ENCODE assay signal across 1 cellular context in the genomic region with DNA sequence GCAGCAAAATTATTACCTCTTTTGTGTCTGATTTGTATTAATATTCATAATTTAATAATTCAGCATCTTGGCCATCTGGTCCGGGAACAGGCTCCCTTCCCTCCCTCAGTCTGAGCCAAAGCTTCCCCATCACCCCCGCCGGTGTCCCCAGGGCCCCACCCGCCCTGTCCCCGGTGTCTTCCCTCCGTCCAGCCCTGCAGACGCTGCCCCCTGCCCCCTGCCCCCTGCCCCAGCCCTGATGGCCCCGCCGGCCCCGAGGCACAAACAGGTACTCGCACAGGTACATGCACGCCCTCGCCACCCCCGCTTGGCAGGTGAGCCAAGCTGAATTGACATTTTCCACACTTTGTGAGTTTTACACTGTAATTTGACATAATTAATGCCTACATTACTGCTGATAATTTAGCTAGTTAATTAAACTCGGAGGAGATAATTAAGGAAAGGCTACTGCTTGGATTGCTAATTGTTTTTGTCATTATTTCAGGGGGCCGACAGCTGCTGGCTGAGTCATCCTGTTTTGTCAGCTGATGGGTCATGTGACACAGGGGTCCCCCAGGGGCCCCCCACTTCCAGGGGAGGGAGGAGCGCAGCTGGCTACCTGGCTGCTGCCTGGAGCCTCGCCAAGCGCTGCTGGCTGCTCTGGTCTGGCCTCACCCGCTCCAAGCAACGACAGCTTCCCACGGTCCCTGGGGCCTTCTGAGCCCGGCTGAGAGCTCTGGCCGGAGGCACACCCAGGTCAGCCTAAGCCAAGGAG.
TF ChIP-seq lines count a peak whose summit lies in the region.

No MANE protein-coding gene starts in this region.

TF ChIP-seq in K562, 482 proteins besides CTCF, POLR2A, EP300 and RAD21 (continued from another document):
- TF ChIP-seq, protein P1, sequence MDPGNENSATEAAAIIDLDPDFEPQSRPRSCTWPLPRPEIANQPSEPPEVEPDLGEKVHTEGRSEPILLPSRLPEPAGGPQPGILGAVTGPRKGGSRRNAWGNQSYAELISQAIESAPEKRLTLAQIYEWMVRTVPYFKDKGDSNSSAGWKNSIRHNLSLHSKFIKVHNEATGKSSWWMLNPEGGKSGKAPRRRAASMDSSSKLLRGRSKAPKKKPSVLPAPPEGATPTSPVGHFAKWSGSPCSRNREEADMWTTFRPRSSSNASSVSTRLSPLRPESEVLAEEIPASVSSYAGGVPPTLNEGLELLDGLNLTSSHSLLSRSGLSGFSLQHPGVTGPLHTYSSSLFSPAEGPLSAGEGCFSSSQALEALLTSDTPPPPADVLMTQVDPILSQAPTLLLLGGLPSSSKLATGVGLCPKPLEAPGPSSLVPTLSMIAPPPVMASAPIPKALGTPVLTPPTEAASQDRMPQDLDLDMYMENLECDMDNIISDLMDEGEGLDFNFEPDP (CRISPR knock-in tag; IDR thresholded peaks at IDR 0.05): no peak
- peak; percentile 63 for TF ChIP-seq FOSL1 (tag; conservative IDR thresholded peaks at IDR 0.05)
- TF ChIP-seq ZZZ3 (IDR thresholded peaks at IDR 0.05): no peak
- TF ChIP-seq ZNF174 (CRISPR knock-in tag; IDR thresholded peaks at IDR 0.05): no peak
- TF ChIP-seq NFIC (IDR thresholded peaks at IDR 0.05): peak; percentile 76
- no peak for TF ChIP-seq MBD2 (IDR thresholded peaks at IDR 0.05; ENCODE audit: borderline replicate concordance, low read depth)
- no peak; the same call in 1 of the 2 replicates for TF ChIP-seq CBFA2T2 (conservative IDR thresholded peaks at IDR 0.05)
- TF ChIP-seq SMARCB1 (IDR thresholded peaks at IDR 0.05; ENCODE audit: insufficient read length, low read depth): no peak
- peak; percentile 29 for TF ChIP-seq HMGN3 (IDR thresholded peaks at IDR 0.05; ENCODE audit: borderline replicate concordance, extremely low read depth, insufficient read length, low read depth, low read length)
- TF ChIP-seq RCOR1 (IDR thresholded peaks at IDR 0.05; ENCODE audit: borderline replicate concordance in 1 of 2, low read depth in 2 of 2, low read length in 2 of 2): no peak
- TF ChIP-seq, protein P2, sequence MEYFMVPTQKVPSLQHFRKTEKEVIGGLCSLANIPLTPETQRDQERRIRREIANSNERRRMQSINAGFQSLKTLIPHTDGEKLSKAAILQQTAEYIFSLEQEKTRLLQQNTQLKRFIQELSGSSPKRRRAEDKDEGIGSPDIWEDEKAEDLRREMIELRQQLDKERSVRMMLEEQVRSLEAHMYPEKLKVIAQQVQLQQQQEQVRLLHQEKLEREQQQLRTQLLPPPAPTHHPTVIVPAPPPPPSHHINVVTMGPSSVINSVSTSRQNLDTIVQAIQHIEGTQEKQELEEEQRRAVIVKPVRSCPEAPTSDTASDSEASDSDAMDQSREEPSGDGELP (CRISPR knock-in tag; IDR thresholded peaks at IDR 0.05; ENCODE audit: borderline replicate concordance): peak; percentile 92
- no peak for TF ChIP-seq IRF2 (CRISPR knock-in tag; IDR thresholded peaks at IDR 0.05)
- TF ChIP-seq, protein P3, sequence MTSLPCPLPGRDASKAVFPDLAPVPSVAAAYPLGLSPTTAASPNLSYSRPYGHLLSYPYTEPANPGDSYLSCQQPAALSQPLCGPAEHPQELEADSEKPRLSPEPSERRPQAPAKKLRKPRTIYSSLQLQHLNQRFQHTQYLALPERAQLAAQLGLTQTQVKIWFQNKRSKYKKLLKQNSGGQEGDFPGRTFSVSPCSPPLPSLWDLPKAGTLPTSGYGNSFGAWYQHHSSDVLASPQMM (CRISPR knock-in tag; IDR thresholded peaks at IDR 0.05): no peak
- no peak for TF ChIP-seq NR4A1 (CRISPR knock-in tag; IDR thresholded peaks at IDR 0.05)
- TF ChIP-seq NR4A1 (tag; IDR thresholded peaks at IDR 0.05): no peak
- TF ChIP-seq NBN (IDR thresholded peaks at IDR 0.05; ENCODE audit: low read depth): no peak
- no peak for TF ChIP-seq BDP1 (IDR thresholded peaks at IDR 0.05; ENCODE audit: insufficient read depth, insufficient read length)
- TF ChIP-seq MAFF (IDR thresholded peaks at IDR 0.05; ENCODE audit: low read length): no peak
- TF ChIP-seq RB1 (IDR thresholded peaks at IDR 0.05; ENCODE audit: low read depth): no peak
- no peak for TF ChIP-seq ZNF282 (CRISPR knock-in tag; IDR thresholded peaks at IDR 0.05)
- TF ChIP-seq ZNF146 (CRISPR knock-in tag; IDR thresholded peaks at IDR 0.05; ENCODE audit: unreplicated experiment): no peak
- no peak for TF ChIP-seq SMC3 (conservative IDR thresholded peaks at IDR 0.05; ENCODE audit: insufficient read depth, low read depth, low read length)
- no peak for TF ChIP-seq ZNF133 (CRISPR knock-in tag; IDR thresholded peaks at IDR 0.05)
- no peak for TF ChIP-seq ARHGAP35 (IDR thresholded peaks at IDR 0.05; ENCODE audit: partially characterized antibody)
- no peak for TF ChIP-seq ZNF263 (CRISPR knock-in tag; IDR thresholded peaks at IDR 0.05; ENCODE audit: borderline replicate concordance)
- TF ChIP-seq U2AF2 (optimal IDR thresholded peaks at IDR 0.05; ENCODE audit: low read depth, low read length): no peak
- TF ChIP-seq CHD4 (IDR thresholded peaks at IDR 0.05; ENCODE audit: insufficient read depth, insufficient replicate concordance, low read depth, low read length, poor library complexity, severe bottlenecking): no peak
- no peak for TF ChIP-seq ZKSCAN8 (CRISPR knock-in tag; IDR thresholded peaks at IDR 0.05)
- no peak for TF ChIP-seq POU5F1 (IDR thresholded peaks at IDR 0.05; ENCODE audit: borderline replicate concordance, low read depth, low read length, partially characterized antibody)
- TF ChIP-seq, protein P4, sequence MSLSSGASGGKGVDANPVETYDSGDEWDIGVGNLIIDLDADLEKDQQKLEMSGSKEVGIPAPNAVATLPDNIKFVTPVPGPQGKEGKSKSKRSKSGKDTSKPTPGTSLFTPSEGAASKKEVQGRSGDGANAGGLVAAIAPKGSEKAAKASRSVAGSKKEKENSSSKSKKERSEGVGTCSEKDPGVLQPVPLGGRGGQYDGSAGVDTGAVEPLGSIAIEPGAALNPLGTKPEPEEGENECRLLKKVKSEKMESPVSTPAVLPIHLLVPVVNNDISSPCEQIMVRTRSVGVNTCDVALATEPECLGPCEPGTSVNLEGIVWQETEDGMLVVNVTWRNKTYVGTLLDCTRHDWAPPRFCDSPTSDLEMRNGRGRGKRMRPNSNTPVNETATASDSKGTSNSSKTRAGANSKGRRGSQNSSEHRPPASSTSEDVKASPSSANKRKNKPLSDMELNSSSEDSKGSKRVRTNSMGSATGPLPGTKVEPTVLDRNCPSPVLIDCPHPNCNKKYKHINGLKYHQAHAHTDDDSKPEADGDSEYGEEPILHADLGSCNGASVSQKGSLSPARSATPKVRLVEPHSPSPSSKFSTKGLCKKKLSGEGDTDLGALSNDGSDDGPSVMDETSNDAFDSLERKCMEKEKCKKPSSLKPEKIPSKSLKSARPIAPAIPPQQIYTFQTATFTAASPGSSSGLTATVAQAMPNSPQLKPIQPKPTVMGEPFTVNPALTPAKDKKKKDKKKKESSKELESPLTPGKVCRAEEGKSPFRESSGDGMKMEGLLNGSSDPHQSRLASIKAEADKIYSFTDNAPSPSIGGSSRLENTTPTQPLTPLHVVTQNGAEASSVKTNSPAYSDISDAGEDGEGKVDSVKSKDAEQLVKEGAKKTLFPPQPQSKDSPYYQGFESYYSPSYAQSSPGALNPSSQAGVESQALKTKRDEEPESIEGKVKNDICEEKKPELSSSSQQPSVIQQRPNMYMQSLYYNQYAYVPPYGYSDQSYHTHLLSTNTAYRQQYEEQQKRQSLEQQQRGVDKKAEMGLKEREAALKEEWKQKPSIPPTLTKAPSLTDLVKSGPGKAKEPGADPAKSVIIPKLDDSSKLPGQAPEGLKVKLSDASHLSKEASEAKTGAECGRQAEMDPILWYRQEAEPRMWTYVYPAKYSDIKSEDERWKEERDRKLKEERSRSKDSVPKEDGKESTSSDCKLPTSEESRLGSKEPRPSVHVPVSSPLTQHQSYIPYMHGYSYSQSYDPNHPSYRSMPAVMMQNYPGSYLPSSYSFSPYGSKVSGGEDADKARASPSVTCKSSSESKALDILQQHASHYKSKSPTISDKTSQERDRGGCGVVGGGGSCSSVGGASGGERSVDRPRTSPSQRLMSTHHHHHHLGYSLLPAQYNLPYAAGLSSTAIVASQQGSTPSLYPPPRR (CRISPR knock-in tag; IDR thresholded peaks at IDR 0.05; ENCODE audit: borderline replicate concordance): no peak
- no peak for TF ChIP-seq CCNT2 (IDR thresholded peaks at IDR 0.05; ENCODE audit: borderline replicate concordance, extremely low read depth, insufficient read length, low read depth, low read length)
- no peak for TF ChIP-seq RFX7 (CRISPR knock-in tag; IDR thresholded peaks at IDR 0.05)
- no peak for TF ChIP-seq KDM2B (CRISPR knock-in tag; IDR thresholded peaks at IDR 0.05)
TF ChIP-seq in K562: peak in this region for 21.
